In the genomic region with DNA sequence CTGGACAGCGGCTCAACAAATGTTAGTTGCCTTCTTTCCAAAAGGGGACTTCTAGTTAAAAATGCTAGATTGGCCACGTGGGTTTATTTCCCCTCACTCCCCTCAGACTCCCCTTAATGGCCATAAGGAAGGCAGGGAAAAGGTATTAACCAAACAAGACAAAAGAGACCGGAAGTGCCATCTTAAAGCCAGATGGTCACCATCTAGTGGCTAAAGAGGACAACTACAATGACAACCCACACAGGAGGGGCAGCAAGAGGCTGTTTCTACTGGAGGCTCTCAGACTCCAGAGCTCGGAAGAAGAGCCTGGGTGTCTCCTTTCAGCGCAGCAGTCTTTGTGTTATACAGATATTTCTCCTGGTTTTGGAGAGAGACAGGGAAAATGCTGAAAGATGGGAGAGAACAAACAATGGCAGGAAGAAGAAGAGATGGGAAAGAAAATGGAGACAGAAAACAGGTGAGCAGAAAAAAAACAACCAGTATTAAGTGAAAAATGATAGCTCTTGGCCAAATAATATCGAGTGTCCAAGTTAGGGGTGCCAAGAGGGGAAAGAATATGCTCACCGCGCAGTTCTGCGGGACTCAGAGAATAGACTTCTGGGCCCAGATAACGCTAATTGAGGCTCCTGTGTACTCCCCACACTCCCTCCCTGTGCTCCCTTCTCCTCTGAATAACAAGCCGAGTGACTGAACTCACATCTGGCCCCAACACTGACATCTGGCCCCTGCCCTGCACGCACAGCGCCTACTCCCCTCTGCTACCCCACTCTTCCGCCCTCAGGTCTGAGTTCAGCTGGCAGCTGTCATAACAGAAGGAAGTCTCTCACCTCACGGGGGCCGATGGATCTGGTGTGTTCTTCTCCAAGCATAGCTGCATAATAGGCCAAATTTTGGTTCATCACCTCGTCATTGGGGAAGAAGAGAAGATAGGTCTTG, we compare ENCODE assay signal across 9 cellular contexts. TPM values are rescaled to one million over a fixed set of nuclear protein-coding genes. Genes with fewer than 3 reads are reported as not detected.
A peak's percentile ranks its signal among the peaks of the same experiment; 100 is the strongest.
DNase-seq lines count a peak whose midpoint lies in the region; ATAC-seq, FAIRE-seq and TF ChIP-seq lines count a peak whose summit lies in the region.
"Had no signal": no experiment of that assay in that cellular context is flagged by ENCODE, and none has a peak within 500 bp of the region (broad histone marks: within the 10 kb centered on the region; RNA-seq: fewer than 3 reads in every experiment).

No MANE protein-coding gene starts in this region.

- intact Hi-C loops in endothelial cell of umbilical vein (cut with micrococcal nuclease), result loop anchor here (1.0 kb wide), 1 partner anchor 179 kb away; no protein-coding TSS in a partner anchor
- intact Hi-C loops in natural killer cell (cut with micrococcal nuclease), result no loop called here

- H2AFZ ChIP-seq in endothelial cell of umbilical vein (ENCODE audit: low read depth, low read length), result no peak overlapping the region

- dilution Hi-C loops in endothelial cell of umbilical vein (cut with MboI; ENCODE audit: extremely low pct_ligation_motif_present, low sequenced_read_pairs), result no loop called here

- no peaks in the 10 kb centered on the region for H4K20me1 ChIP-seq in endothelial cell of umbilical vein (replicated peaks; ENCODE audit: control insufficient read depth, extremely low read depth, insufficient read depth, low read length)

- peak; percentile 67 to 92 (median 77) for ATAC-seq in natural killer cell

- no peaks in the 10 kb centered on the region for H3K9me1 ChIP-seq in endothelial cell of umbilical vein (replicated peaks; ENCODE audit: control insufficient read depth, extremely low read depth, insufficient read depth, low read length)

- H3K9me3 ChIP-seq in endothelial cell of umbilical vein (replicated peaks; ENCODE audit: control insufficient read depth, insufficient read depth, low read length), result no peaks in the 10 kb centered on the region

- no peak overlapping the region for H3K4me2 ChIP-seq in endothelial cell of umbilical vein (ENCODE audit: insufficient read depth, low read length)

- no peak for TF ChIP-seq POLR2A in endothelial cell of umbilical vein (IDR thresholded peaks at IDR 0.05; ENCODE audit: low read depth, low read length)

- H3K9ac ChIP-seq in endothelial cell of umbilical vein (replicated peaks; ENCODE audit: extremely low read depth, insufficient read depth, low read length), result no peak overlapping the region

- H3K4me3 Mint-ChIP-seq in natural killer cell, result no peak overlapping the region
- H3K4me3 Mint-ChIP-seq in activated naive CD4-positive, alpha-beta T cell treated with anti-CD3 and anti-CD28 coated beads, Interleukin-2, amount 10 ng/mL, durations not matched to agents 7 days and 5 days, result no peak overlapping the region
- H3K4me3 Mint-ChIP-seq: activated T-cell treated with anti-CD3 and anti-CD28 coated beads, Interleukin-2, amount 50 U/mL, for 72 hours had no signal

- DNase-seq in DMS79 treated with DMSO at 0.1 percent for 48 hours (lab: John Stamatoyannopoulos, UW) (peak; percentile 32), DMS79 (lab: John Stamatoyannopoulos, UW) (no peak), LNCaP clone FGC (ENCODE audit: low read depth) (peak; percentile 48), RPMI7951 (ENCODE audit: low read depth) (peak; percentile 63), endothelial cell of umbilical vein (ENCODE audit: low read depth, low spot score) (peak; percentile 55), natural killer cell (no peak), T1000 (lab: John Stamatoyannopoulos, UW) (no peak)
- DNase-seq in activated naive CD4-positive, alpha-beta T cell treated with anti-CD3 and anti-CD28 coated beads, Interleukin-2, amount 10 ng/mL, durations not matched to agents 7 days and 5 days, result no peak

- H3K27me3 ChIP-seq in endothelial cell of umbilical vein (ENCODE audit: control insufficient read depth in 2 of 2, insufficient read depth in 2 of 2, low read length in 2 of 2), result no peaks in the 10 kb centered on the region

- BruUV-seq in endothelial cell of umbilical vein (replicated peaks; lab: Mats Ljungman, UMichigan), result no TSS peak

- H3K27ac ChIP-seq in endothelial cell of umbilical vein (ENCODE audit: insufficient read depth, low read depth, low read length), result no peak overlapping the region

- H3K4me1 Mint-ChIP-seq in natural killer cell, result peaks cover 5 to 13% of the 10 kb centered on the region in 2 donors
- H3K4me1 Mint-ChIP-seq in activated naive CD4-positive, alpha-beta T cell treated with anti-CD3 and anti-CD28 coated beads, Interleukin-2, amount 10 ng/mL, durations not matched to agents 7 days and 5 days, result peaks cover under 1% of the 10 kb centered on the region

- TF ChIP-seq CTCF in LNCaP clone FGC (IDR thresholded peaks at IDR 0.05; ENCODE audit: control insufficient read depth, extremely low read depth, insufficient read depth) (peak; percentile 71), endothelial cell of umbilical vein (IDR thresholded peaks at IDR 0.05; ENCODE audit: extremely low read depth in 1 of 2, insufficient read depth in 1 of 2, low read depth in 1 of 2, low read length in 2 of 2) (peak; percentile 43 to 66), natural killer cell (IDR thresholded peaks at IDR 0.05) (peak; percentile 57)

- peaks cover 23 to 58% of the 10 kb centered on the region in 2 experiments for H3K36me3 ChIP-seq in endothelial cell of umbilical vein (ENCODE audit: control insufficient read depth in 2 of 2, extremely low read depth in 1 of 2, insufficient read depth in 2 of 2, low read length in 2 of 2)

- POLR2A ChIA-PET in endothelial cell of umbilical vein (lab: Charles Lee), result no interaction called here

- FAIRE-seq in endothelial cell of umbilical vein (lab: Jason Lieb, UNC), result peak; percentile 86

- CTCF ChIA-PET in endothelial cell of umbilical vein (lab: Charles Lee), result interaction anchor here (0.6 to 4.4 kb wide), 10 partner anchors 9 to 611 kb away, joined by 3 to 43 read pairs (median 3); partner anchors contain the start of genes C1orf50 and P3H1
- CTCF ChIA-PET in activated naive CD4-positive, alpha-beta T cell treated with anti-CD3 and anti-CD28 coated beads, Interleukin-2, amount 10 ng/mL, durations not matched to agents 7 days and 5 days (lab: Charles Lee), result interaction anchor here (1.1 to 2.3 kb wide), 5 partner anchors 9 to 179 kb away, joined by 3 to 15 read pairs (median 5); partner anchors contain the start of genes C1orf50 and P3H1

- H3K4me1 ChIP-seq in endothelial cell of umbilical vein (ENCODE audit: control insufficient read depth, extremely low read depth, insufficient read depth, low read length), result no peaks in the 10 kb centered on the region

- peaks cover 30% of the 10 kb centered on the region for H3K36me3 Mint-ChIP-seq in natural killer cell
- H3K36me3 Mint-ChIP-seq in activated naive CD4-positive, alpha-beta T cell treated with anti-CD3 and anti-CD28 coated beads, Interleukin-2, amount 10 ng/mL, durations not matched to agents 7 days and 5 days, result peaks cover 55% of the 10 kb centered on the region

- H3K79me2 ChIP-seq in endothelial cell of umbilical vein (ENCODE audit: control insufficient read depth, insufficient read depth, low read length), result peaks cover under 1% of the 10 kb centered on the region

- no peaks in the 10 kb centered on the region for H3K27me3 Mint-ChIP-seq in natural killer cell (ENCODE audit: low read depth in 2 of 2)
- no peaks in the 10 kb centered on the region for H3K27me3 Mint-ChIP-seq in activated naive CD4-positive, alpha-beta T cell treated with anti-CD3 and anti-CD28 coated beads, Interleukin-2, amount 10 ng/mL, durations not matched to agents 7 days and 5 days

- H3K9me3 Mint-ChIP-seq in natural killer cell, result no peaks in the 10 kb centered on the region
- no peaks in the 10 kb centered on the region for H3K9me3 Mint-ChIP-seq in activated naive CD4-positive, alpha-beta T cell treated with anti-CD3 and anti-CD28 coated beads, Interleukin-2, amount 10 ng/mL, durations not matched to agents 7 days and 5 days
- H3K9me3 Mint-ChIP-seq: activated T-cell treated with anti-CD3 and anti-CD28 coated beads, Interleukin-2, amount 50 U/mL, for 72 hours had no signal

- peak overlapping the region; percentile 19 to 72 for H3K27ac Mint-ChIP-seq in natural killer cell
- no peak overlapping the region for H3K27ac Mint-ChIP-seq in activated naive CD4-positive, alpha-beta T cell treated with anti-CD3 and anti-CD28 coated beads, Interleukin-2, amount 10 ng/mL, durations not matched to agents 7 days and 5 days

- H3K4me3 ChIP-seq in LNCaP clone FGC (ENCODE audit: low read depth, low read length), result no peak overlapping the region
- no peak overlapping the region for H3K4me3 ChIP-seq in endothelial cell of umbilical vein (replicated peaks in 1 of 3; ENCODE audit: insufficient read depth in 1 of 3, low read depth in 1 of 3, low read length in 3 of 3)

RNA-seq across cellular contexts. Expression of gene P3H1, which starts 9.6 kb away (rescaled TPM):
- total RNA-seq in RPMI7951 (2014; rRNA removed; shearing (Covaris generic)), result 111 and 120 TPM in 2 replicates
- total RNA-seq in endothelial cell of umbilical vein (136 and 146 TPM in 2 replicates), natural killer cell (10 to 100 TPM; 29.6 to 40.4 (median 37.9) TPM)
- polyA plus RNA-seq in endothelial cell of umbilical vein, result 194 and 246 TPM in 2 replicates
- 142 and 155 TPM in 2 replicates for polyA plus RNA-seq in endothelial cell of umbilical vein (2011; cell fraction: cytosol; rRNA removed)
- polyA plus RNA-seq in endothelial cell of umbilical vein (2011; cell fraction: nucleus; rRNA removed), result 270 and 291 TPM in 2 replicates
- polyA plus RNA-seq in endothelial cell of umbilical vein (2012), result 88.9 and 103 TPM in 2 replicates
- polyA minus RNA-seq in endothelial cell of umbilical vein, result 146 and 147 TPM in 2 replicates
- polyA minus RNA-seq in endothelial cell of umbilical vein (2011; cell fraction: cytosol; rRNA and poly(A)+ RNA removed), result 32.3 TPM
- 60.5 and 78.9 TPM in 2 replicates for polyA minus RNA-seq in endothelial cell of umbilical vein (2011; cell fraction: nucleus; rRNA and poly(A)+ RNA removed)

RNA-seq across cellular contexts. Expression of gene C1orf50, which starts 9.8 kb away (rescaled TPM):
- 2.5 and 3.1 TPM in 2 replicates for total RNA-seq in RPMI7951 (2014; rRNA removed; shearing (Covaris generic))
- total RNA-seq in endothelial cell of umbilical vein (4.0 and 7.4 TPM in 2 replicates), natural killer cell (10 to 100 TPM; 10.1 to 17.1 (median 12.7) TPM)
- 2.8 and 4.8 TPM in 2 replicates for polyA plus RNA-seq in endothelial cell of umbilical vein
- 4.6 and 5.3 TPM in 2 replicates for polyA plus RNA-seq in endothelial cell of umbilical vein (2011; cell fraction: cytosol; rRNA removed)
- polyA plus RNA-seq in endothelial cell of umbilical vein (2011; cell fraction: nucleus; rRNA removed), result 4.0 and 4.6 TPM in 2 replicates
- polyA plus RNA-seq in endothelial cell of umbilical vein (2012), result 2.8 and 4.5 TPM in 2 replicates
- polyA minus RNA-seq in endothelial cell of umbilical vein, result 1.5 TPM in 2 replicates
- 1.4 TPM for polyA minus RNA-seq in endothelial cell of umbilical vein (2011; cell fraction: cytosol; rRNA and poly(A)+ RNA removed)
- 3.3 and 3.9 TPM in 2 replicates for polyA minus RNA-seq in endothelial cell of umbilical vein (2011; cell fraction: nucleus; rRNA and poly(A)+ RNA removed)

RNA-seq across cellular contexts. Expression of gene CLDN19, which starts 17.2 kb away (rescaled TPM):
- total RNA-seq in RPMI7951 (2014; rRNA removed; shearing (Covaris generic)), result not detected in 2 replicates
- total RNA-seq in endothelial cell of umbilical vein (not detected in 2 replicates), natural killer cell (not detected)
- not detected in 2 replicates for polyA plus RNA-seq in endothelial cell of umbilical vein
- not detected in 2 replicates for polyA plus RNA-seq in endothelial cell of umbilical vein (2011; cell fraction: cytosol; rRNA removed)
- not detected in 2 replicates for polyA plus RNA-seq in endothelial cell of umbilical vein (2011; cell fraction: nucleus; rRNA removed)
- polyA plus RNA-seq in endothelial cell of umbilical vein (2012), result not detected in 2 replicates
- polyA minus RNA-seq in endothelial cell of umbilical vein, result not detected in 2 replicates
- polyA minus RNA-seq in endothelial cell of umbilical vein (2011; cell fraction: cytosol; rRNA and poly(A)+ RNA removed), result not detected
- not detected in 2 replicates for polyA minus RNA-seq in endothelial cell of umbilical vein (2011; cell fraction: nucleus; rRNA and poly(A)+ RNA removed)
- total RNA-seq: activated T-cell treated with anti-CD3 and anti-CD28 coated beads, Interleukin-2, amount 50 U/mL, for 72 hours had no signal

RNA-seq across cellular contexts. Expression of gene TMEM269, which starts 27.6 kb away (rescaled TPM):
- total RNA-seq in RPMI7951 (2014; rRNA removed; shearing (Covaris generic)), result not detected in 2 replicates
- not detected in 2 replicates for total RNA-seq in endothelial cell of umbilical vein
- polyA plus RNA-seq in endothelial cell of umbilical vein, result 0.03 TPM in 1 of 2 replicates, not detected in the other
- polyA plus RNA-seq in endothelial cell of umbilical vein (2011; cell fraction: cytosol; rRNA removed), result 0.01 TPM in 1 of 2 replicates, not detected in the other
- 0.04 TPM in 1 of 2 replicates, not detected in the other for polyA plus RNA-seq in endothelial cell of umbilical vein (2011; cell fraction: nucleus; rRNA removed)
- 0.12 TPM in 1 of 2 replicates, not detected in the other for polyA plus RNA-seq in endothelial cell of umbilical vein (2012)
- polyA minus RNA-seq in endothelial cell of umbilical vein, result not detected in 2 replicates
- polyA minus RNA-seq in endothelial cell of umbilical vein (2011; cell fraction: cytosol; rRNA and poly(A)+ RNA removed), result not detected
- 0.14 TPM in 1 of 2 replicates, not detected in the other for polyA minus RNA-seq in endothelial cell of umbilical vein (2011; cell fraction: nucleus; rRNA and poly(A)+ RNA removed)
- total RNA-seq in natural killer cell, result 1 to 10 TPM in 1 of 3 donors, under 1 TPM in 2; 0.18 to 1.4 (median 0.33) TPM

RNA-seq across cellular contexts. Expression of gene ERMAP, which starts 59.7 kb away (rescaled TPM):
- 7.6 and 11.1 TPM in 2 replicates for total RNA-seq in RPMI7951 (2014; rRNA removed; shearing (Covaris generic))
- total RNA-seq in endothelial cell of umbilical vein, result 7.8 and 7.9 TPM in 2 replicates
- polyA plus RNA-seq in endothelial cell of umbilical vein, result 6.7 and 8.6 TPM in 2 replicates
- 7.1 and 7.2 TPM in 2 replicates for polyA plus RNA-seq in endothelial cell of umbilical vein (2011; cell fraction: cytosol; rRNA removed)
- polyA plus RNA-seq in endothelial cell of umbilical vein (2011; cell fraction: nucleus; rRNA removed), result 17.7 and 20.4 TPM in 2 replicates
- polyA plus RNA-seq in endothelial cell of umbilical vein (2012), result 3.5 and 3.8 TPM in 2 replicates
- 10.3 and 11.5 TPM in 2 replicates for polyA minus RNA-seq in endothelial cell of umbilical vein
- polyA minus RNA-seq in endothelial cell of umbilical vein (2011; cell fraction: cytosol; rRNA and poly(A)+ RNA removed), result 2.8 TPM
- 7.8 and 10.5 TPM in 2 replicates for polyA minus RNA-seq in endothelial cell of umbilical vein (2011; cell fraction: nucleus; rRNA and poly(A)+ RNA removed)
- total RNA-seq in natural killer cell, result 1 to 10 TPM; 7.0 to 7.5 (median 7.5) TPM

Comparison
In these comparisons a context has a peak if more than half of its experiments do, and no peak if none do; other contexts are left out.
1. DNase-seq: peak in DMS79 treated with DMSO at 0.1 percent for 48 hours (single experiment), LNCaP clone FGC (single experiment), RPMI7951 (single experiment) and endothelial cell of umbilical vein (single experiment); none in DMS79 (single experiment), natural killer cell (single experiment), T1000 (single experiment) and activated naive CD4-positive, alpha-beta T cell treated with anti-CD3 and anti-CD28 coated beads, Interleukin-2, amount 10 ng/mL, durations not matched to agents 7 days and 5 days (single experiment).
2. Peak in every context shown above with its lines, with median percentiles within 50 percentile points of each other: CTCF ChIP-seq.